8 cellular contexts compared by ENCODE assay signal in the genomic region with DNA sequence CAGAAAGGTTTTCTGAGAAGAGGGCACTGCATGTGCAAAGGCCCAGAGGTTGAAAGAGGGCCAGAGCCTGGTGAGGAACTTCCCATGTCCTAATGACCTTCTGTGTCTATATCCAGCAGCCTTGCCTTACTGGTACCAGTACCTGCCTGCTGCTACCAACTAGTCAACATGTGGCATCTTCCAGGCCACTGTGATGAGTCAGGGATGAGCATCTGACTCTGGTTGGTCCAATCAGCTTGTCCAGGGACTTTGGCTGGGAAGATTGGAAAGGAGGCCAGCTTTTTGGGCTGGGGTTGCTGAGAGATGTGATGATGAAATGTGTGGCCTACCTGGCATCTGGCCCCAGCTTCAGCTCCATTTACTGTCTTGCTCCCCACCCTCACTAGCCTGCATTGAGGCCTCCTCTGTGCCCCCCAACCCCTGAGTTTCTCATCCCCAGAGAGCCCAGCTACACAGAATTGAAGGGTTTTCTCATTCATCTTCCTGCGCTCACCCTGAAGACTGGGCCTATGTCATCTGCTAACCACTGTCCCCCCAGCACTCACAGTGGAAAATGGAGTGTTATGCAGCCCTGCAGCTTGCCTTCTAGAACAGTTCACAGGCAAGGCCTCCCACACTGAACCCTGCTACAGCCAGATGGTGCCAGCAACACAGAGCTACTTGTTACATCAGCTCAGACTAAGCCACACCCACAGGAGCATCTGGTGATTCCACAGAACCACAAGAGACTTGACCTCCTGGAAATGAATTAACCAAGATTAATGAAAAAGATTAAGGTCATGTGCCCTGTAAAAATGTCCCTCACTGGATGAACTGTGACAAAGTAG. TPM values are rescaled to one million over a fixed set of nuclear protein-coding genes. Genes with fewer than 3 reads are reported as not detected.
A peak's percentile ranks its signal among the peaks of the same experiment; 100 is the strongest.
DNase-seq lines count a peak whose midpoint lies in the region; ATAC-seq, FAIRE-seq and TF ChIP-seq lines count a peak whose summit lies in the region.

No MANE protein-coding gene starts in this region.

- 92% methylated on average over 1 of the region's 1 CpG for WGBS in esophagus muscularis mucosa

- peak overlapping the region; percentile 97 for H3K27ac Mint-ChIP-seq in activated CD8-positive, alpha-beta T cell treated with anti-CD3 and anti-CD28 coated beads for 36 hours
- peak overlapping the region; percentile 83 to 99 (median 97) for H3K27ac Mint-ChIP-seq in naive thymus-derived CD4-positive, alpha-beta T cell

- peak overlapping the region in 2 of 4 donors; percentile 75 to 96 for H3K4me3 ChIP-seq in esophagus muscularis mucosa
- H3K4me3 ChIP-seq in naive thymus-derived CD4-positive, alpha-beta T cell (ENCODE audit: low read length), result peak overlapping the region; percentile 92

- peak overlapping the region; percentile 99 for H3K4me3 Mint-ChIP-seq in activated CD8-positive, alpha-beta T cell treated with anti-CD3 and anti-CD28 coated beads for 36 hours
- H3K4me3 Mint-ChIP-seq in naive thymus-derived CD4-positive, alpha-beta T cell, result peak overlapping the region; percentile 86 to 100 (median 96)

- peaks cover 48 to 66% (median 61%) of the 10 kb centered on the region in 4 donors for H3K4me1 ChIP-seq in esophagus muscularis mucosa
- peaks cover 68% of the 10 kb centered on the region in 2 donors for H3K4me1 ChIP-seq in naive thymus-derived CD4-positive, alpha-beta T cell (ENCODE audit: control insufficient read depth in 2 of 2, insufficient read depth in 2 of 2, low read length in 2 of 2)

- H3K27ac ChIP-seq in esophagus muscularis mucosa (replicated peaks in 1 of 4), result peak overlapping the region; percentile 89 to 94 (median 91)
- H3K27ac ChIP-seq in naive thymus-derived CD4-positive, alpha-beta T cell (ENCODE audit: low read depth, low read length), result peak overlapping the region; percentile 95

- FAIRE-seq in urothelium cell line (lab: Jason Lieb, UNC), result peak; percentile 5

- no peak for TF ChIP-seq EP300 in esophagus muscularis mucosa (IDR thresholded peaks at IDR 0.05)

- H3K9me3 ChIP-seq in esophagus muscularis mucosa, result no peaks in the 10 kb centered on the region
- H3K9me3 ChIP-seq in naive thymus-derived CD4-positive, alpha-beta T cell (ENCODE audit: control insufficient read depth in 2 of 3, low read length in 3 of 3), result no peaks in the 10 kb centered on the region

- H3K27me3 Mint-ChIP-seq in activated CD8-positive, alpha-beta T cell treated with anti-CD3 and anti-CD28 coated beads for 36 hours, result no peaks in the 10 kb centered on the region
- no peaks in the 10 kb centered on the region for H3K27me3 Mint-ChIP-seq in naive thymus-derived CD4-positive, alpha-beta T cell

- no peak for TF ChIP-seq CTCF in activated CD8-positive, alpha-beta T cell treated with anti-CD3 and anti-CD28 coated beads for 36 hours (IDR thresholded peaks at IDR 0.05)
- TF ChIP-seq CTCF in esophagus muscularis mucosa (IDR thresholded peaks at IDR 0.05), result no peak

- peaks cover 4% of the 10 kb centered on the region for H3K9me3 Mint-ChIP-seq in activated CD8-positive, alpha-beta T cell treated with anti-CD3 and anti-CD28 coated beads for 36 hours
- H3K9me3 Mint-ChIP-seq in naive thymus-derived CD4-positive, alpha-beta T cell, result peaks cover 0 to 6% (median 0%) of the 10 kb centered on the region in 11 donors

- CTCF ChIA-PET in activated CD8-positive, alpha-beta T cell treated with anti-CD3 and anti-CD28 coated beads for 36 hours (lab: Charles Lee), result interaction anchor here (0.7 to 6.5 kb wide), 13 partner anchors 9 to 238 kb away, joined by 3 to 65 read pairs (median 8); a partner anchor contains a TSS
- CTCF ChIA-PET in naive thymus-derived CD4-positive, alpha-beta T cell (lab: Charles Lee), result interaction anchor here (0.8 to 11.1 kb wide), 11 partner anchors 9 to 99 kb away, joined by 3 to 126 read pairs (median 4); a partner anchor contains a TSS

- H3K27me3 ChIP-seq in esophagus muscularis mucosa, result no peaks in the 10 kb centered on the region
- H3K27me3 ChIP-seq in naive thymus-derived CD4-positive, alpha-beta T cell (ENCODE audit: control insufficient read depth in 2 of 2, insufficient read depth in 2 of 2, low read length in 2 of 2), result no peaks in the 10 kb centered on the region

- intact Hi-C loops in activated CD8-positive, alpha-beta T cell treated with anti-CD3 and anti-CD28 coated beads for 36 hours (cut with micrococcal nuclease), result no loop called here
- intact Hi-C loops in esophagus muscularis mucosa (cut with DNase I), result no loop called here
- intact Hi-C loops in naive thymus-derived CD4-positive, alpha-beta T cell (cut with micrococcal nuclease), result loop anchor here (1.0 to 2.0 kb wide), 3 partner anchors 13 to 31 kb away; no protein-coding TSS in a partner anchor

- POLR2A ChIA-PET in activated CD8-positive, alpha-beta T cell treated with anti-CD3 and anti-CD28 coated beads for 36 hours (lab: Charles Lee), result interaction anchor here (1.1 to 33.3 kb wide), 10 partner anchors 8 to 188 kb away, joined by 3 to 949 read pairs (median 8); a partner anchor contains a TSS
- POLR2A ChIA-PET in naive thymus-derived CD4-positive, alpha-beta T cell (lab: Charles Lee), result interaction anchor here (0.8 to 46.3 kb wide), 12 partner anchors 11 to 96 kb away, joined by 3 to 1418 read pairs (median 8); a partner anchor contains a TSS

- no peaks in the 10 kb centered on the region for H3K36me3 ChIP-seq in esophagus muscularis mucosa
- peaks cover 0 to 4% (median 0%) of the 10 kb centered on the region in 3 experiments for H3K36me3 ChIP-seq in naive thymus-derived CD4-positive, alpha-beta T cell (ENCODE audit: control insufficient read depth in 2 of 3, insufficient read depth in 3 of 3, low read length in 3 of 3)

- ATAC-seq in activated CD8-positive, alpha-beta T cell treated with anti-CD3 and anti-CD28 coated beads for 36 hours, result peak; percentile 45
- ATAC-seq in naive thymus-derived CD4-positive, alpha-beta T cell, result no peak
- no peak for ATAC-seq in HG03520 (IDR thresholded peaks at IDR 0.05; ENCODE audit: unreplicated experiment)

- no peak for TF ChIP-seq POLR2A in esophagus muscularis mucosa (IDR thresholded peaks at IDR 0.05; ENCODE audit: low read depth)

- H3K4me1 Mint-ChIP-seq in activated CD8-positive, alpha-beta T cell treated with anti-CD3 and anti-CD28 coated beads for 36 hours (ENCODE audit: low read depth), result peaks cover 70% of the 10 kb centered on the region
- H3K4me1 Mint-ChIP-seq in naive thymus-derived CD4-positive, alpha-beta T cell, result peaks cover 55 to 88% (median 78%) of the 10 kb centered on the region in 7 donors

- DNase-seq in SKM-1 treated with dmso at 0.1 percent for 144 hours (lab: John Stamatoyannopoulos, UW; ENCODE audit: unreplicated experiment) (peak; percentile 26), SKM-1 (lab: John Stamatoyannopoulos, UW; ENCODE audit: unreplicated experiment) (no peak), NCI-H446 (lab: John Stamatoyannopoulos, UW) (peak; percentile 44 to 76), esophagus muscularis mucosa (ENCODE audit: extremely low spot score) (no peak), urothelium cell line (ENCODE audit: low spot score) (peak; percentile 67)
- peak; percentile 88 for DNase-seq in activated CD8-positive, alpha-beta T cell treated with anti-CD3 and anti-CD28 coated beads for 36 hours
- peak in 4 of 9 donors; percentile 34 to 63 (median 46) for DNase-seq in naive thymus-derived CD4-positive, alpha-beta T cell

- H3K36me3 Mint-ChIP-seq in activated CD8-positive, alpha-beta T cell treated with anti-CD3 and anti-CD28 coated beads for 36 hours (ENCODE audit: low read depth), result peaks cover 63% of the 10 kb centered on the region
- peaks cover 0 to 18% (median 0%) of the 10 kb centered on the region in 5 donors for H3K36me3 Mint-ChIP-seq in naive thymus-derived CD4-positive, alpha-beta T cell

RNA-seq across cellular contexts. Expression of a gene that starts 1.3 kb away (rescaled TPM):
- total RNA-seq in activated CD8-positive, alpha-beta T cell treated with anti-CD3 and anti-CD28 coated beads for 36 hours, result 100 to 1,000 TPM; 137 TPM
- 10 to 100 TPM; 66.4 to 89.5 (median 79.9) TPM for total RNA-seq in esophagus muscularis mucosa
- 100 to 1,000 TPM in 1 of 5 experiments, 10 to 100 TPM in 4; 38.7 to 110 (median 63.7) TPM for total RNA-seq in naive thymus-derived CD4-positive, alpha-beta T cell
- polyA plus RNA-seq in naive thymus-derived CD4-positive, alpha-beta T cell, result 100 to 1,000 TPM; 104 to 147 TPM

RNA-seq across cellular contexts. Expression of a gene that starts 5.3 kb away (rescaled TPM):
- total RNA-seq in activated CD8-positive, alpha-beta T cell treated with anti-CD3 and anti-CD28 coated beads for 36 hours, result 100 to 1,000 TPM in 1 of 2 experiments, 10 to 100 TPM in 1; 94.3 to 100 TPM
- total RNA-seq in esophagus muscularis mucosa, result 10 to 100 TPM; 24.1 to 35.7 (median 32.4) TPM
- 10 to 100 TPM; 55.8 to 81.0 (median 74.5) TPM for total RNA-seq in naive thymus-derived CD4-positive, alpha-beta T cell
- 100 to 1,000 TPM in 1 of 2 donors, 10 to 100 TPM in 1; 68.8 to 135 TPM for polyA plus RNA-seq in naive thymus-derived CD4-positive, alpha-beta T cell

RNA-seq across cellular contexts. Expression of a gene that starts 14.8 kb away (rescaled TPM):
- 1 to 10 TPM; 2.0 TPM for total RNA-seq in activated CD8-positive, alpha-beta T cell treated with anti-CD3 and anti-CD28 coated beads for 36 hours
- under 1 TPM in 3 of 4 donors, not detected in 1; 0.13 to 0.69 (median 0.17) TPM for total RNA-seq in esophagus muscularis mucosa
- total RNA-seq in naive thymus-derived CD4-positive, alpha-beta T cell, result 1 to 10 TPM in 3 of 5 experiments, under 1 TPM in 2; 0.27 to 2.5 (median 1.6) TPM
- polyA plus RNA-seq in naive thymus-derived CD4-positive, alpha-beta T cell, result under 1 TPM in 1 of 2 donors, not detected in 1; 0.16 TPM

RNA-seq across cellular contexts. Expression of a gene that starts 38.2 kb away (rescaled TPM):
- 100 to 1,000 TPM; 103 to 105 TPM for total RNA-seq in activated CD8-positive, alpha-beta T cell treated with anti-CD3 and anti-CD28 coated beads for 36 hours
- 100 to 1,000 TPM in 1 of 4 donors, 10 to 100 TPM in 3; 62.6 to 101 (median 80.9) TPM for total RNA-seq in esophagus muscularis mucosa
- 100 to 1,000 TPM; 112 to 161 (median 135) TPM for total RNA-seq in naive thymus-derived CD4-positive, alpha-beta T cell
- 100 to 1,000 TPM; 127 to 181 TPM for polyA plus RNA-seq in naive thymus-derived CD4-positive, alpha-beta T cell

RNA-seq across cellular contexts. Expression of a gene that starts 42.3 kb away (rescaled TPM):
- 10 to 100 TPM; 54.3 to 54.6 TPM for total RNA-seq in activated CD8-positive, alpha-beta T cell treated with anti-CD3 and anti-CD28 coated beads for 36 hours
- 10 to 100 TPM; 31.1 to 50.5 (median 38.9) TPM for total RNA-seq in esophagus muscularis mucosa
- total RNA-seq in naive thymus-derived CD4-positive, alpha-beta T cell, result 10 to 100 TPM; 12.6 to 74.3 (median 27.4) TPM
- 10 to 100 TPM; 18.7 to 37.6 TPM for polyA plus RNA-seq in naive thymus-derived CD4-positive, alpha-beta T cell

Comparison
In these comparisons a context has a peak if more than half of its experiments do, and no peak if none do; other contexts are left out.
1. DNase-seq: peak in SKM-1 treated with dmso at 0.1 percent for 144 hours (single experiment), NCI-H446 (2 of 2), activated CD8-positive, alpha-beta T cell treated with anti-CD3 and anti-CD28 coated beads for 36 hours (single experiment) and urothelium cell line (single experiment); none in SKM-1 (single experiment) and esophagus muscularis mucosa (single experiment).
2. intact Hi-C loops: an anchor here in naive thymus-derived CD4-positive, alpha-beta T cell (1.0 to 2.0 kb wide); none called in activated CD8-positive, alpha-beta T cell treated with anti-CD3 and anti-CD28 coated beads for 36 hours and esophagus muscularis mucosa.